Comparison of ENCODE assay signal across 21 cellular contexts in the genomic region with DNA sequence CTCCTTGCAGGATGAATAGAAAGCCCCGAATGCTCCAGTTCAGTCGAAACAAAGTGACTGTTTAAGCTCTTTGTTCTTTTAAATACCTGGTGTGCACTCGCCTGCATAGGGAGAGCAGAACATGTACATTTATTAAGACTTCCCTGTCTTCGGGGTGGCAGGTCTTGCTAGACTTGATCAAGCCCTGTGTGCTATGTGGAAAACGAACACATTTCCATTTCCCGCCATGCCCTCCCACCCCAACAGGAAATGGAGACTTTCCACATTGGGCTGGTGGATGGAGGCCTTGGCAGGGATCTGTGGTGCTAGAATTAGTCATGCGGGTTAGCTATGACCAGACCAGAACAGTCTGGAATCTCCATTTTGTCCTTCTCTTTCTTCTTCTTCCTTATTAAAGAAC.
"Had no signal": no experiment of that assay in that cellular context is flagged by ENCODE, and none has a peak within 500 bp of the region (broad histone marks: within the 10 kb centered on the region; RNA-seq: fewer than 3 reads in every experiment).

No MANE protein-coding gene starts in this region.

- DNase-seq: activated CD8-positive, alpha-beta memory T cell treated with anti-CD3 and anti-CD28 coated beads for 24 hours; activated CD8-positive, alpha-beta memory T cell treated with anti-CD3 and anti-CD28 coated beads, Interleukin-2, amount 50 U/mL, for 48 hours; activated effector memory CD4-positive, alpha-beta T cell treated with anti-CD3 and anti-CD28 coated beads, Interleukin-2, amount 50 U/mL, for 16 hours; activated naive CD4-positive, alpha-beta T cell treated with anti-CD3 and anti-CD28 coated beads, Interleukin-2, amount 50 U/mL, for 16 hours; activated T-cell treated with anti-CD3 and anti-CD28 coated beads, Interleukin-2, amount 50 U/mL, for 48 hours; aorta; cerebellar nuclear complex; effector CD4-positive, alpha-beta T cell; esophagus squamous epithelium; left colon; lower lobe of right lung; occipital lobe; stimulated activated CD4-positive, alpha-beta T cell treated with anti-CD3 and anti-CD28 coated beads, Interleukin-2, amount 100 ng/mL, for 24 hours; stimulated activated naive CD8-positive, alpha-beta T cell treated with anti-CD3 and anti-CD28 coated beads, Interleukin-15, Interleukin-2, amounts not matched to agents 100 U/mL and 50 U/mL, for 24 hours; substantia nigra; T1000; uterus had no signal

- H3K4me1 ChIP-seq: esophagus squamous epithelium, lower lobe of right lung, right atrium auricular region, tibial nerve, uterus had no signal

- H3K9me3 ChIP-seq: esophagus squamous epithelium, lower lobe of right lung, right atrium auricular region, tibial nerve, uterus had no signal

- H3K9me3 Mint-ChIP-seq: natural killer cell treated with Interleukin-12 subunit alpha and Interleukin-12 subunit beta and Interleukin-15 and Interleukin-18, amount 100 ng/mL, for 72 hours had no signal

- ATAC-seq: activated CD4-positive, CD25-positive, alpha-beta regulatory T cell treated with anti-CD3 and anti-CD28 coated beads, Interleukin-2, amount 50 U/mL, for 24 hours; left colon; lower lobe of right lung; natural killer cell treated with Interleukin-12 subunit alpha and Interleukin-12 subunit beta and Interleukin-15 and Interleukin-18, amount 100 ng/mL, for 72 hours; stimulated activated naive CD8-positive, alpha-beta T cell treated with anti-CD3 and anti-CD28 coated beads, Interleukin-15, Interleukin-2, amounts not matched to agents 100 U/mL and 50 U/mL, for 24 hours had no signal

- H3K36me3 ChIP-seq: esophagus squamous epithelium, lower lobe of right lung, right atrium auricular region, tibial nerve, uterus had no signal

- H3K4me3 ChIP-seq: esophagus squamous epithelium, lower lobe of right lung, right atrium auricular region, tibial nerve, uterus had no signal

- H3K4me3 Mint-ChIP-seq: natural killer cell treated with Interleukin-12 subunit alpha and Interleukin-12 subunit beta and Interleukin-15 and Interleukin-18, amount 100 ng/mL, for 72 hours had no signal

- H3K27ac ChIP-seq: lower lobe of right lung, right atrium auricular region, tibial nerve, uterus had no signal

- H3K27me3 ChIP-seq: right atrium auricular region, tibial nerve, uterus had no signal

- H3K36me3 Mint-ChIP-seq: natural killer cell treated with Interleukin-12 subunit alpha and Interleukin-12 subunit beta and Interleukin-15 and Interleukin-18, amount 100 ng/mL, for 72 hours had no signal

- H3K27ac Mint-ChIP-seq: natural killer cell treated with Interleukin-12 subunit alpha and Interleukin-12 subunit beta and Interleukin-15 and Interleukin-18, amount 100 ng/mL, for 72 hours had no signal
